Comparison of ENCODE assay signal across 8 cellular contexts in the genomic region with DNA sequence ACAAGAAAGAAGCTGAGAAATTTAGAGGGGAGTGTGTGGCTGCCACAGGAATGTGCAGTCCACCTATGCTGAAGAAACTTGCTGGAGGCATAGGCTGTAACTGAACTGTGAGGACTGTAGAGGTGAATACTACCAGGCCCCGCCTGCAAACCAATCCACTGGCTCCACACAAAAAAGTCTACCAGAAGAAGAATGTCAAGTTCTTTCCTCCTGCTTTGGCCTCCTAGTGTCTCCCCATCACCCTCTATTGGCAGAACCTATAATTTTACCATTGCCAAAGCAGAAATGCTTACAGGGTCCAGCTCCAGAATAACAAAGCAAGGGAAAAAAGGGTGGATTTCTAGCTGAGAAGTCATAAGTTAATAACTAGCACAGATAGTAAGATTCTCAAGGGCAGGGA. TPM values are rescaled to one million over a fixed set of nuclear protein-coding genes. Genes with fewer than 3 reads are reported as not detected.
A peak's percentile ranks its signal among the peaks of the same experiment; 100 is the strongest.
DNase-seq lines count a peak whose midpoint lies in the region; ATAC-seq and TF ChIP-seq lines count a peak whose summit lies in the region.

No MANE protein-coding gene starts in this region.

- no peaks in the 10 kb centered on the region for H3K27me3 ChIP-seq in aorta (ENCODE audit: control insufficient read depth in 1 of 2, insufficient read depth in 2 of 2, low read length in 1 of 2)

- no peaks in the 10 kb centered on the region for H3K9me3 ChIP-seq in aorta (ENCODE audit: control insufficient read depth, low read length)

- intact Hi-C loops in aorta (cut with DNase I) = loop anchor here in 1 of 2 donors (10.0 kb wide), 1 partner anchor 907 kb away; a partner anchor contains a TSS

- DNase-seq in AG08395 (ENCODE audit: low spot score) (peak; percentile 9), astrocyte of the cerebellum (ENCODE audit: low read depth) (no peak), type B pancreatic cell (ENCODE audit: extremely low spot score, unreplicated experiment) (no peak), NCI-H2029 treated with DMSO at 0.1 percent for 48 hours (lab: John Stamatoyannopoulos, UW) (no peak), NK-92 (lab: John Stamatoyannopoulos, UW; ENCODE audit: unreplicated experiment) (no peak), aorta (no peak)

- in situ Hi-C loops in astrocyte of the cerebellum (cut with HindIII; ENCODE audit: low sequenced_read_pairs) = no loop called here

- no peak overlapping the region for H3K4me3 Mint-ChIP-seq in type B pancreatic cell

- no peak overlapping the region for H3K27ac ChIP-seq in aorta (ENCODE audit: low read depth in 1 of 2, low read length in 2 of 2)

- 100% methylated on average over 1 of the region's 1 CpG for WGBS in aorta, 2 donors

- no peak overlapping the region for H3K27ac Mint-ChIP-seq in type B pancreatic cell

- peak; percentile 77 for ATAC-seq in GM18517 (IDR thresholded peaks at IDR 0.05; ENCODE audit: unreplicated experiment)
- peak; percentile 62 for ATAC-seq in HG03469 (IDR thresholded peaks at IDR 0.05; ENCODE audit: unreplicated experiment)
- ATAC-seq in aorta (ENCODE audit: low FRiP score) = no peak

- TF ChIP-seq CTCF in astrocyte of the cerebellum (IDR thresholded peaks at IDR 0.05; ENCODE audit: low read depth, low read length, missing control alignments) (peak; percentile 30), type B pancreatic cell (conservative IDR thresholded peaks at IDR 0.05) (peak; percentile 35)

- peaks cover 4% of the 10 kb centered on the region for H3K27me3 Mint-ChIP-seq in type B pancreatic cell

- no peaks in the 10 kb centered on the region for H3K9me3 Mint-ChIP-seq in type B pancreatic cell

- H3K4me3 ChIP-seq in astrocyte of the cerebellum (ENCODE audit: low read depth, low read length) = no peak overlapping the region
- H3K4me3 ChIP-seq in aorta (ENCODE audit: low read length in 2 of 2) = no peak overlapping the region

- H3K4me1 Mint-ChIP-seq in type B pancreatic cell (ENCODE audit: unreplicated experiment) = no peaks in the 10 kb centered on the region

- no peaks in the 10 kb centered on the region for H3K36me3 Mint-ChIP-seq in type B pancreatic cell

- no peaks in the 10 kb centered on the region for H3K4me1 ChIP-seq in aorta (ENCODE audit: control insufficient read depth in 1 of 2, insufficient read depth in 2 of 2, low read length in 2 of 2)

- no peaks in the 10 kb centered on the region for H3K36me3 ChIP-seq in aorta (ENCODE audit: control insufficient read depth in 1 of 2, insufficient read depth in 2 of 2, low read length in 1 of 2)

RNA-seq across cellular contexts. Expression of a gene that starts 5.9 kb away (rescaled TPM):
- 311 and 407 TPM in 2 replicates for total RNA-seq in type B pancreatic cell (ENCODE audit: low replicate concordance)
- 10 to 100 TPM; 89.7 to 89.9 TPM for total RNA-seq in aorta
- polyA plus RNA-seq in aorta = 100 to 1,000 TPM; 146 to 238 TPM

RNA-seq across cellular contexts. Expression of a gene that starts 19.4 kb away (rescaled TPM):
- total RNA-seq in type B pancreatic cell (ENCODE audit: low replicate concordance) (33.6 and 56.1 TPM in 2 replicates), aorta (10 to 100 TPM; 60.4 to 72.0 TPM)
- polyA plus RNA-seq in aorta = 10 to 100 TPM; 17.3 to 21.5 TPM
